In genomic region chr6:13282393-13283069, GRCh38 we compare ENCODE assay signal across 23 cellular contexts. TPM values are rescaled to one million over a fixed set of nuclear protein-coding genes. Genes with fewer than 3 reads are reported as not detected.
DNase-seq lines count a peak whose midpoint lies in the region; ATAC-seq and TF ChIP-seq lines count a peak whose summit lies in the region.
"Had no signal": no experiment of that assay in that cellular context is flagged by ENCODE, and none has a peak within 500 bp of the region (broad histone marks: within the 10 kb centered on the region; RNA-seq: fewer than 3 reads in every experiment).

No MANE protein-coding gene starts in this region.

- H3K4me3 Mint-ChIP-seq in activated CD4-positive, alpha-beta memory T cell treated with anti-CD3 and anti-CD28 coated beads for 36 hours, result no peak overlapping the region
- no peak overlapping the region for H3K4me3 Mint-ChIP-seq in activated CD4-positive, alpha-beta memory T cell treated with anti-CD3 and anti-CD28 coated beads, Interleukin-2, amount 10 ng/mL, durations not matched to agents 7 days and 5 days
- H3K4me3 Mint-ChIP-seq in WTC11, result no peak overlapping the region
- H3K4me3 Mint-ChIP-seq: CD4-positive, alpha-beta T cell had no signal

- intact Hi-C loops in activated CD4-positive, alpha-beta memory T cell treated with anti-CD3 and anti-CD28 coated beads for 36 hours (cut with micrococcal nuclease), result no loop called here

- peaks cover 17% of the 10 kb centered on the region for H3K9me3 Mint-ChIP-seq in activated CD4-positive, alpha-beta memory T cell treated with anti-CD3 and anti-CD28 coated beads for 36 hours
- peaks cover 11% of the 10 kb centered on the region for H3K9me3 Mint-ChIP-seq in activated CD4-positive, alpha-beta memory T cell treated with anti-CD3 and anti-CD28 coated beads, Interleukin-2, amount 10 ng/mL, durations not matched to agents 7 days and 5 days
- H3K9me3 Mint-ChIP-seq in WTC11, result peaks cover 13% of the 10 kb centered on the region

- no peak overlapping the region for H3K27ac Mint-ChIP-seq in activated CD4-positive, alpha-beta memory T cell treated with anti-CD3 and anti-CD28 coated beads for 36 hours
- H3K27ac Mint-ChIP-seq in activated CD4-positive, alpha-beta memory T cell treated with anti-CD3 and anti-CD28 coated beads, Interleukin-2, amount 10 ng/mL, durations not matched to agents 7 days and 5 days, result no peak overlapping the region
- H3K27ac Mint-ChIP-seq in WTC11, result 0 out of 2 replicates have a peak overlapping the region, but pooled peaks have one; percentile 68
- H3K27ac Mint-ChIP-seq: CD4-positive, alpha-beta T cell had no signal

- no peak for TF ChIP-seq CTCF in WTC11 (IDR thresholded peaks at IDR 0.05)

- no peaks in the 10 kb centered on the region for H3K4me1 Mint-ChIP-seq in activated CD4-positive, alpha-beta memory T cell treated with anti-CD3 and anti-CD28 coated beads for 36 hours (ENCODE audit: low read depth)
- peaks cover 8% of the 10 kb centered on the region for H3K4me1 Mint-ChIP-seq in activated CD4-positive, alpha-beta memory T cell treated with anti-CD3 and anti-CD28 coated beads, Interleukin-2, amount 10 ng/mL, durations not matched to agents 7 days and 5 days
- H3K4me1 Mint-ChIP-seq in WTC11, result peaks cover 15% of the 10 kb centered on the region

- H3K27me3 Mint-ChIP-seq in activated CD4-positive, alpha-beta memory T cell treated with anti-CD3 and anti-CD28 coated beads for 36 hours, result no peaks in the 10 kb centered on the region
- H3K27me3 Mint-ChIP-seq in activated CD4-positive, alpha-beta memory T cell treated with anti-CD3 and anti-CD28 coated beads, Interleukin-2, amount 10 ng/mL, durations not matched to agents 7 days and 5 days, result no peaks in the 10 kb centered on the region
- H3K27me3 Mint-ChIP-seq in WTC11 (ENCODE audit: low read depth), result no peaks in the 10 kb centered on the region
- H3K27me3 Mint-ChIP-seq: CD4-positive, alpha-beta T cell had no signal

- ATAC-seq in WTC11, result no peak
- no peak for ATAC-seq in GM18870 (IDR thresholded peaks at IDR 0.05; ENCODE audit: unreplicated experiment)
- ATAC-seq: HCT116, PC-3 had no signal

- peak; percentile 37 for DNase-seq in activated CD4-positive, alpha-beta memory T cell treated with anti-CD3 and anti-CD28 coated beads for 36 hours
- DNase-seq in activated CD4-positive, alpha-beta memory T cell treated with anti-CD3 and anti-CD28 coated beads, Interleukin-2, amount 10 ng/mL, durations not matched to agents 7 days and 5 days, result no peak
- DNase-seq in WTC11 (ENCODE audit: low spot score) (no peak), mesenteric fat pad (ENCODE audit: low spot score) (peak; percentile 11), RPMI8226 (no peak)
- DNase-seq in activated naive CD4-positive, alpha-beta T cell treated with Interleukin-2 at 50 U/mL for 16 hours, result no peak
- no peak for DNase-seq in activated CD8-positive, alpha-beta memory T cell treated with anti-CD3 and anti-CD28 coated beads, Interleukin-2, amount 50 U/mL, for 48 hours
- DNase-seq: 8988T; BE2C; Caco-2; CD4-positive, alpha-beta T cell; DMS153; GDM1; GOT3; MV-4-11; NCI-H1417; NCI-H187; NCI-H2227 treated with DMSO at 0.1 percent for 48 hours; NCI-H510A treated with DMSO at 0.1 percent for 48 hours; PC-3; SIG-M5 had no signal

- POLR2A ChIA-PET in activated CD4-positive, alpha-beta memory T cell treated with anti-CD3 and anti-CD28 coated beads for 36 hours (lab: Charles Lee), result interaction anchor here (0.6 to 1.3 kb wide), 2 partner anchors 8 to 285 kb away, joined by 3 to 4 read pairs; no protein-coding TSS in a partner anchor
- POLR2A ChIA-PET in activated CD4-positive, alpha-beta memory T cell treated with anti-CD3 and anti-CD28 coated beads, Interleukin-2, amount 10 ng/mL, durations not matched to agents 7 days and 5 days (lab: Charles Lee), result no interaction called here
- POLR2A ChIA-PET in WTC11 (lab: Charles Lee), result interaction anchor here (0.6 kb wide), 1 partner anchor 235 kb away, joined by 6 read pairs; no protein-coding TSS in a partner anchor

- H3K36me3 Mint-ChIP-seq in activated CD4-positive, alpha-beta memory T cell treated with anti-CD3 and anti-CD28 coated beads for 36 hours, result peaks cover 13% of the 10 kb centered on the region
- peaks cover 19% of the 10 kb centered on the region for H3K36me3 Mint-ChIP-seq in activated CD4-positive, alpha-beta memory T cell treated with anti-CD3 and anti-CD28 coated beads, Interleukin-2, amount 10 ng/mL, durations not matched to agents 7 days and 5 days (ENCODE audit: low read depth)
- peaks cover 21% of the 10 kb centered on the region for H3K36me3 Mint-ChIP-seq in WTC11

- CTCF ChIA-PET in activated CD4-positive, alpha-beta memory T cell treated with anti-CD3 and anti-CD28 coated beads for 36 hours (lab: Charles Lee), result interaction anchor here (0.9 kb wide), 1 partner anchor 19 kb away, joined by 3 read pairs; no protein-coding TSS in a partner anchor
- CTCF ChIA-PET in activated CD4-positive, alpha-beta memory T cell treated with anti-CD3 and anti-CD28 coated beads, Interleukin-2, amount 10 ng/mL, durations not matched to agents 7 days and 5 days (lab: Charles Lee), result no interaction called here
- CTCF ChIA-PET in WTC11 (lab: Charles Lee), result interaction anchor here (1.0 kb wide), 1 partner anchor 87 kb away, joined by 5 read pairs; no protein-coding TSS in a partner anchor

TF ChIP-seq in WTC11, 78 proteins besides CTCF, POLR2A, EP300 and RAD21 (continues in another document):
- TF ChIP-seq RORB (CRISPR knock-in tag; IDR thresholded peaks at IDR 0.05) (no peak), ZNF425 (CRISPR knock-in tag; conservative IDR thresholded peaks at IDR 0.05) (no peak), RELA (CRISPR knock-in tag; IDR thresholded peaks at IDR 0.05; ENCODE audit: borderline replicate concordance) (no peak), ETV6 (CRISPR knock-in tag; IDR thresholded peaks at IDR 0.05) (no peak), TEAD4 (CRISPR knock-in tag; IDR thresholded peaks at IDR 0.05) (no peak), EMX1 (CRISPR knock-in tag; IDR thresholded peaks at IDR 0.05) (no peak), ARID4B (CRISPR knock-in tag; IDR thresholded peaks at IDR 0.05; ENCODE audit: borderline replicate concordance) (no peak), ELF4 (CRISPR knock-in tag; IDR thresholded peaks at IDR 0.05; ENCODE audit: low read depth) (no peak)

RNA-seq across cellular contexts. Expression of gene TBC1D7, which starts 45.8 kb away (rescaled TPM):
- 10 to 100 TPM; 20.6 to 21.7 TPM for total RNA-seq in activated CD4-positive, alpha-beta memory T cell treated with anti-CD3 and anti-CD28 coated beads for 36 hours
- 10 to 100 TPM; 18.7 to 19.1 TPM for total RNA-seq in activated CD4-positive, alpha-beta memory T cell treated with anti-CD3 and anti-CD28 coated beads, Interleukin-2, amount 10 ng/mL, durations not matched to agents 7 days and 5 days
- total RNA-seq in WTC11 (2021) (44.9 to 47.6 TPM (median 45.3 TPM) in 3 replicates), mesenteric fat pad (11.0 TPM)

Comparison
In these comparisons a context has a peak if more than half of its experiments do, and no peak if none do; other contexts are left out.
1. DNase-seq: peak in activated CD4-positive, alpha-beta memory T cell treated with anti-CD3 and anti-CD28 coated beads for 36 hours (single experiment) and mesenteric fat pad (single experiment); none in activated CD4-positive, alpha-beta memory T cell treated with anti-CD3 and anti-CD28 coated beads, Interleukin-2, amount 10 ng/mL, durations not matched to agents 7 days and 5 days (single experiment), WTC11 (single experiment), activated naive CD4-positive, alpha-beta T cell treated with Interleukin-2 at 50 U/mL for 16 hours (single experiment), activated CD8-positive, alpha-beta memory T cell treated with anti-CD3 and anti-CD28 coated beads, Interleukin-2, amount 50 U/mL, for 48 hours (single experiment) and RPMI8226 (single experiment).